ENCODE assay signal across 22 cellular contexts in the genomic region with DNA sequence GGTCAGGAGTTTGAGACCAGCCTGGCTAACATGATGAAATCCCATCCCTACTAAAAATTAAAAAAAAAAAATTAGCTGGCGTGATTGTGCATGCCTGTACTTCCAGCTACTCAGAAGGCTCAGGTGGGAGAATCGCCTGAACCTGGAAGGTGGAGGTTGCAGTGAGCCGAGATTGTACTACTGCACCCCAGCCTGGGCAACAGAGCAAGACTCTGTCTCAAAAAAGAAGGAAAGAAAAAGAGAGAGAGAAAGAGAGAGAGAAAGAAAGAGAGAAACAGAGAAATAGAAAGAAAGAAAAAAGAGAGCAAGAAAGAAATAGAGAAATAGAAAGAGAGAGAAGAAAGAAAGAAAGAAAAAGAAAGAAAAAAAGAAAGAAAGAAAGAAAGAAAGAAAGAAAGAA.
"Had no signal": no experiment of that assay in that cellular context is flagged by ENCODE, and none has a peak within 500 bp of the region (broad histone marks: within the 10 kb centered on the region; RNA-seq: fewer than 3 reads in every experiment).

No MANE protein-coding gene starts in this region.

- H3K4me1 ChIP-seq: gastrocnemius medialis, parathyroid adenoma had no signal

- H3K4me3 ChIP-seq: ascending aorta, dorsolateral prefrontal cortex, esophagus muscularis mucosa, gastrocnemius medialis, stomach, suprapubic skin, transverse colon, uterus had no signal

- H3K27me3 ChIP-seq: ascending aorta, brain microvascular endothelial cell, esophagus muscularis mucosa, gastrocnemius medialis, stomach, suprapubic skin, transverse colon, uterus had no signal

- H3K4me3 Mint-ChIP-seq: activated CD4-positive, alpha-beta memory T cell treated with anti-CD3 and anti-CD28 coated beads, Interleukin-2, amount 10 ng/mL, durations not matched to agents 7 days and 5 days had no signal

- H3K36me3 ChIP-seq: ascending aorta, brain microvascular endothelial cell, esophagus muscularis mucosa, gastrocnemius medialis, stomach, suprapubic skin, transverse colon, uterus had no signal

- H3K79me2 ChIP-seq: parathyroid adenoma had no signal

- ATAC-seq: gastrocnemius medialis, left cardiac atrium, right cardiac atrium, SK-N-SH treated with all-trans-retinoic acid at 6 μM for 48 hours had no signal

- H3K27me3 Mint-ChIP-seq: activated CD4-positive, alpha-beta memory T cell treated with anti-CD3 and anti-CD28 coated beads, Interleukin-2, amount 10 ng/mL, durations not matched to agents 7 days and 5 days had no signal

- H2AFZ ChIP-seq: parathyroid adenoma had no signal

- H3K9me3 Mint-ChIP-seq: activated T-helper 2 cell treated with anti-CD3 and anti-CD28 coated beads, Interferon-gamma antibody, Interleukin-2, Interleukin-4, amounts not matched to agents 10 μg/mL and 5 μg/mL and 100 μg/mL, durations not matched to agents 14 hours and 24 hours and 36 hours had no signal

- DNase-seq: activated CD4-positive, alpha-beta memory T cell treated with anti-CD3 and anti-CD28 coated beads, Interleukin-2, amount 10 ng/mL, durations not matched to agents 7 days and 5 days; activated CD4-positive, alpha-beta T cell treated with anti-CD3 and anti-CD28 coated beads for 4 hours; activated CD4-positive, CD25-positive, alpha-beta regulatory T cell; activated naive CD4-positive, alpha-beta T cell; brain microvascular endothelial cell; caudate nucleus; dorsolateral prefrontal cortex; gastrocnemius medialis; islet precursor cell; left cardiac atrium; nucleus accumbens; right cardiac atrium; stimulated activated CD4-positive, alpha-beta T cell treated with anti-CD3 and anti-CD28 coated beads, Interleukin-4, amount 100 ng/mL, for 24 hours; stomach; transverse colon; uterus had no signal

- H3K27ac Mint-ChIP-seq: activated CD4-positive, alpha-beta memory T cell treated with anti-CD3 and anti-CD28 coated beads, Interleukin-2, amount 10 ng/mL, durations not matched to agents 7 days and 5 days; activated T-helper 2 cell treated with anti-CD3 and anti-CD28 coated beads, Interferon-gamma antibody, Interleukin-2, Interleukin-4, amounts not matched to agents 10 μg/mL and 5 μg/mL and 100 μg/mL, durations not matched to agents 14 hours and 24 hours and 36 hours had no signal

- H3K27ac ChIP-seq: ascending aorta, brain microvascular endothelial cell, dorsolateral prefrontal cortex, esophagus muscularis mucosa, gastrocnemius medialis, parathyroid adenoma, stomach, suprapubic skin, transverse colon, uterus had no signal
